Comparison of ENCODE assay signal across 8 cellular contexts in genomic region chr3:69948246-69948862, GRCh38. TPM values are rescaled to one million over a fixed set of nuclear protein-coding genes. Genes with fewer than 3 reads are reported as not detected.
DNase-seq lines count a peak whose midpoint lies in the region; ATAC-seq and TF ChIP-seq lines count a peak whose summit lies in the region.
"Had no signal": no experiment of that assay in that cellular context is flagged by ENCODE, and none has a peak within 500 bp of the region (broad histone marks: within the 10 kb centered on the region; RNA-seq: fewer than 3 reads in every experiment).

No MANE protein-coding gene starts in this region.

- intact Hi-C loops in sciatic nerve (cut with DNase I): loop anchor here (10.0 kb wide), 1 partner anchor 254 kb away; no protein-coding TSS in a partner anchor

- no peaks in the 10 kb centered on the region for H3K36me3 ChIP-seq in MM.1S (replicated peaks; ENCODE audit: insufficient read depth, low read length)

- no peaks in the 10 kb centered on the region for H3F3A ChIP-seq in MM.1S (ENCODE audit: insufficient read depth, low read length)

- no peak overlapping the region for H3K4me2 ChIP-seq in MM.1S (ENCODE audit: low read depth, low read length)

- H4K20me1 ChIP-seq in MM.1S (ENCODE audit: insufficient read depth, low read length): no peaks in the 10 kb centered on the region

- H3K79me2 ChIP-seq in MM.1S (ENCODE audit: low read length): no peaks in the 10 kb centered on the region

- H3K9me3 ChIP-seq in MM.1S (replicated peaks; ENCODE audit: insufficient read depth, low read length): no peaks in the 10 kb centered on the region

- peak; percentile 46 for TF ChIP-seq CTCF in MM.1S (IDR thresholded peaks at IDR 0.05; ENCODE audit: low read length)
- peak; percentile 79 for TF ChIP-seq CTCF in mesothelial cell of epicardium (IDR thresholded peaks at IDR 0.05; ENCODE audit: unreplicated experiment)

- H3K4me1 Mint-ChIP-seq in mesothelial cell of epicardium: peaks cover 4% of the 10 kb centered on the region

- no peaks in the 10 kb centered on the region for H3K36me3 Mint-ChIP-seq in mesothelial cell of epicardium

- no peak overlapping the region for H3K4me3 ChIP-seq in MM.1S (ENCODE audit: low read length)

- H3K27me3 Mint-ChIP-seq in mesothelial cell of epicardium (ENCODE audit: low read depth): no peaks in the 10 kb centered on the region

- H3K4me3 Mint-ChIP-seq in mesothelial cell of epicardium: no peak overlapping the region

- H3K27me3 ChIP-seq in MM.1S (replicated peaks; ENCODE audit: insufficient read depth, low read length): no peaks in the 10 kb centered on the region

- ATAC-seq in HG02642 (IDR thresholded peaks at IDR 0.05; ENCODE audit: poor library complexity, unreplicated experiment): no peak
- no peak for ATAC-seq in sciatic nerve

- no peak overlapping the region for H2AFZ ChIP-seq in MM.1S (ENCODE audit: low read length)

- H3K27ac ChIP-seq in MM.1S (ENCODE audit: low read length): no peak overlapping the region
- peak overlapping the region; percentile 97 for H3K27ac ChIP-seq in caudate nucleus (ENCODE audit: low read depth, low read length)

- H3K9me3 Mint-ChIP-seq in mesothelial cell of epicardium: no peaks in the 10 kb centered on the region

- H3K9ac ChIP-seq in MM.1S (ENCODE audit: low read length): no peak overlapping the region

- peak; percentile 57 for DNase-seq in GM03348 (ENCODE audit: low spot score)
- DNase-seq in MM.1S: peak; percentile 32
- DNase-seq in caudate nucleus (lab: John Stamatoyannopoulos, UW): peak in 2 of 61 donors; percentile 7 to 25
- no peak for DNase-seq in mesothelial cell of epicardium (ENCODE audit: low spot score in 2 of 2, unreplicated experiment in 2 of 2)
- DNase-seq in effector CD4-positive, alpha-beta T cell: no peak
- no peak for DNase-seq in sciatic nerve (ENCODE audit: low spot score)

- no peak overlapping the region for H3K27ac Mint-ChIP-seq in mesothelial cell of epicardium

- no peaks in the 10 kb centered on the region for H3K9me2 ChIP-seq in MM.1S (replicated peaks; ENCODE audit: insufficient read depth, low read length)

- H3K4me1 ChIP-seq in MM.1S (ENCODE audit: low read length): no peaks in the 10 kb centered on the region

RNA-seq across cellular contexts. Expression of gene SAMMSON, which starts 51.2 kb away (rescaled TPM):
- not detected in 3 replicates for total RNA-seq in mesothelial cell of epicardium
- total RNA-seq in sciatic nerve: 3.4 TPM
- total RNA-seq: activated CD8-positive, alpha-beta memory T cell treated with anti-CD3 and anti-CD28 coated beads for 36 hours had no signal

Comparison
In these comparisons a context has a peak if more than half of its experiments do, and no peak if none do; other contexts are left out.
1. DNase-seq: peak in GM03348 (single experiment) and MM.1S (single experiment); none in mesothelial cell of epicardium (0 of 2), effector CD4-positive, alpha-beta T cell (single experiment) and sciatic nerve (single experiment).